Comparison of ENCODE assay signal across 8 cellular contexts in genomic region chr6:57898850-57899249, GRCh38.
A peak's percentile ranks its signal among the peaks of the same experiment; 100 is the strongest.
DNase-seq lines count a peak whose midpoint lies in the region; ATAC-seq and TF ChIP-seq lines count a peak whose summit lies in the region.
"Not testable (repeated sequence)": the region's sequence is repeated elsewhere in the genome, so short reads cannot be mapped to it uniquely, and the experiment has no call there.

No MANE protein-coding gene starts in this region.

- ATAC-seq in GM18519 (IDR thresholded peaks at IDR 0.05; ENCODE audit: low FRiP score, unreplicated experiment): peak; percentile 85
- ATAC-seq in GM19025 (IDR thresholded peaks at IDR 0.05; ENCODE audit: low read depth, unreplicated experiment): peak; percentile 67
- peak; percentile 84 for ATAC-seq in GM21360 (IDR thresholded peaks at IDR 0.05; ENCODE audit: unreplicated experiment)
- ATAC-seq in GM21786 (IDR thresholded peaks at IDR 0.05; ENCODE audit: unreplicated experiment): peak; percentile 60
- peak; percentile 75 for ATAC-seq in HG02798 (IDR thresholded peaks at IDR 0.05; ENCODE audit: poor library complexity, unreplicated experiment)
- peak; percentile 60 for ATAC-seq in HG03045 (IDR thresholded peaks at IDR 0.05; ENCODE audit: unreplicated experiment)
- peak; percentile 84 for ATAC-seq in HG03442 (IDR thresholded peaks at IDR 0.05; ENCODE audit: unreplicated experiment)

- not testable (repeated sequence) for H3K27me3 ChIP-seq in GM06990 (replicated peaks; ENCODE audit: control insufficient read depth, insufficient read depth, low read length)

- H3K4me3 ChIP-seq in GM06990 (replicated peaks; ENCODE audit: low read depth, low read length): not testable (repeated sequence)

- DNase-seq in GM06990 (ENCODE audit: extremely low read depth, insufficient read length): peak; percentile 10

- H3K36me3 ChIP-seq in GM06990 (ENCODE audit: control insufficient read depth, insufficient read depth, low read length): not testable (repeated sequence)

- not testable (repeated sequence) for TF ChIP-seq CTCF in GM06990 (IDR thresholded peaks at IDR 0.05; ENCODE audit: insufficient read depth, low read length, poor library complexity, severe bottlenecking)
